ENCODE assay signal across 12 cellular contexts in genomic region chr22:42685941-42686666, GRCh38. TPM values are rescaled to one million over a fixed set of nuclear protein-coding genes. Genes with fewer than 3 reads are reported as not detected.
A peak's percentile ranks its signal among the peaks of the same experiment; 100 is the strongest.
DNase-seq lines count a peak whose midpoint lies in the region; ATAC-seq and TF ChIP-seq lines count a peak whose summit lies in the region.
"Had no signal": no experiment of that assay in that cellular context is flagged by ENCODE, and none has a peak within 500 bp of the region (broad histone marks: within the 10 kb centered on the region; RNA-seq: fewer than 3 reads in every experiment).

No MANE protein-coding gene starts in this region.

- H4K8ac ChIP-seq in trophoblast cell (ENCODE audit: low read depth, low read length): no peak overlapping the region

- H3K27ac Mint-ChIP-seq in Caco-2 (ENCODE audit: unreplicated experiment): peak overlapping the region; percentile 53
- H3K27ac Mint-ChIP-seq in activated CD4-positive, alpha-beta T cell treated with anti-CD3 and anti-CD28 coated beads for 36 hours: no peak overlapping the region
- H3K27ac Mint-ChIP-seq: CD4-positive, alpha-beta T cell had no signal

- H3K4me3 ChIP-seq in Caco-2 (ENCODE audit: low read depth, low read length): no peak overlapping the region
- H3K4me3 ChIP-seq in MG63: no peak overlapping the region
- no peak overlapping the region for H3K4me3 ChIP-seq in fibroblast of villous mesenchyme (ENCODE audit: low read depth, low read length)
- no peak overlapping the region for H3K4me3 ChIP-seq in trophoblast cell (ENCODE audit: low read depth, low read length)

- H3K4me2 ChIP-seq in trophoblast cell (ENCODE audit: low read length): no peak overlapping the region

- H2BK5ac ChIP-seq in trophoblast cell (ENCODE audit: low read depth, low read length, poor library complexity): no peak overlapping the region

- H3K23ac ChIP-seq in trophoblast cell (ENCODE audit: low read length): no peak overlapping the region

- no peak overlapping the region for H2AK5ac ChIP-seq in trophoblast cell (ENCODE audit: low read length)

- H2AFZ ChIP-seq in trophoblast cell (ENCODE audit: insufficient read depth, low read length, poor library complexity): no peak overlapping the region

- peaks cover 4% of the 10 kb centered on the region for H3K36me3 Mint-ChIP-seq in Caco-2 (ENCODE audit: insufficient read depth, unreplicated experiment)
- no peaks in the 10 kb centered on the region for H3K36me3 Mint-ChIP-seq in activated CD4-positive, alpha-beta T cell treated with anti-CD3 and anti-CD28 coated beads for 36 hours (ENCODE audit: low read depth)

- no peak overlapping the region for H3K14ac ChIP-seq in trophoblast cell (ENCODE audit: low read length)

- H3K79me2 ChIP-seq in trophoblast cell (ENCODE audit: control insufficient read depth, insufficient read depth, low read length, poor library complexity): peaks cover 1% of the 10 kb centered on the region

- no peak overlapping the region for H3K27ac ChIP-seq in trophoblast cell (ENCODE audit: low read depth, low read length)

- DNase-seq in Caco-2: no peak
- peak; percentile 86 for DNase-seq in MG63
- peak; percentile 59 for DNase-seq in fibroblast of villous mesenchyme (ENCODE audit: low read depth)
- DNase-seq in trophoblast cell: no peak
- DNase-seq in AG20443 (ENCODE audit: low spot score): no peak
- no peak for DNase-seq in activated CD4-positive, alpha-beta T cell treated with anti-CD3 and anti-CD28 coated beads for 36 hours
- DNase-seq in pons (ENCODE audit: low spot score): no peak
- no peak for DNase-seq in AML-193 (lab: John Stamatoyannopoulos, UW)
- DNase-seq: activated CD8-positive, alpha-beta memory T cell treated with anti-CD3 and anti-CD28 coated beads, Interleukin-2, amount 50 U/mL, for 48 hours; CD4-positive, alpha-beta T cell; NCI-H1048 had no signal

- H3K9me3 ChIP-seq in Caco-2 (no peaks in the 10 kb centered on the region), MG63 (no peaks in the 10 kb centered on the region), trophoblast cell (ENCODE audit: insufficient read depth, low read depth, low read length) (no peaks in the 10 kb centered on the region)

- H3K79me1 ChIP-seq in trophoblast cell (ENCODE audit: low read length): peaks cover 13% of the 10 kb centered on the region

- no peaks in the 10 kb centered on the region for H3K9me3 Mint-ChIP-seq in Caco-2 (ENCODE audit: unreplicated experiment)
- H3K9me3 Mint-ChIP-seq in activated CD4-positive, alpha-beta T cell treated with anti-CD3 and anti-CD28 coated beads for 36 hours (ENCODE audit: low read depth): no peaks in the 10 kb centered on the region
- H3K9me3 Mint-ChIP-seq: CD4-positive, alpha-beta T cell; neural crest cell had no signal

- no peaks in the 10 kb centered on the region for H3K36me3 ChIP-seq in Caco-2 (ENCODE audit: control insufficient read depth, insufficient read depth, low read length)
- peaks cover 11% of the 10 kb centered on the region for H3K36me3 ChIP-seq in MG63
- H3K36me3 ChIP-seq in trophoblast cell (ENCODE audit: control insufficient read depth in 1 of 2, insufficient read depth in 2 of 2, low read length in 2 of 2): no peaks in the 10 kb centered on the region

- H4K12ac ChIP-seq in trophoblast cell (ENCODE audit: low read depth, low read length): no peak overlapping the region

- H3K4me1 ChIP-seq in Caco-2 (peaks cover 58% of the 10 kb centered on the region), trophoblast cell (ENCODE audit: control insufficient read depth in 1 of 2, insufficient read depth in 2 of 2, low read length in 2 of 2) (peaks cover 12 to 16% of the 10 kb centered on the region in 2 experiments)

- H2BK120ac ChIP-seq in trophoblast cell (ENCODE audit: insufficient read depth, low read length, poor library complexity): no peak overlapping the region

- H3K4ac ChIP-seq in trophoblast cell (ENCODE audit: low read depth, low read length): no peak overlapping the region

- H3K27me3 ChIP-seq in Caco-2 (replicated peaks; ENCODE audit: control insufficient read depth, insufficient read depth, low read length) (no peaks in the 10 kb centered on the region), MG63 (no peaks in the 10 kb centered on the region), trophoblast cell (ENCODE audit: insufficient read depth, low read length) (no peaks in the 10 kb centered on the region)

- CTCF ChIA-PET in Caco-2 (lab: Charles Lee): no interaction called here
- CTCF ChIA-PET in activated CD4-positive, alpha-beta T cell treated with anti-CD3 and anti-CD28 coated beads for 36 hours (lab: Charles Lee): interaction anchor here (0.6 to 1.2 kb wide), 2 partner anchors 11 to 20 kb away, joined by 3 to 6 read pairs; no protein-coding TSS in a partner anchor

- no peak overlapping the region for H3K4me3 Mint-ChIP-seq in Caco-2 (ENCODE audit: unreplicated experiment)
- H3K4me3 Mint-ChIP-seq in activated CD4-positive, alpha-beta T cell treated with anti-CD3 and anti-CD28 coated beads for 36 hours: no peak overlapping the region
- H3K4me3 Mint-ChIP-seq: CD4-positive, alpha-beta T cell; neural crest cell had no signal

- H3K9ac ChIP-seq in trophoblast cell (ENCODE audit: low read length): no peak overlapping the region

- peaks cover 33% of the 10 kb centered on the region for H3K4me1 Mint-ChIP-seq in Caco-2 (ENCODE audit: low read depth, unreplicated experiment)
- no peaks in the 10 kb centered on the region for H3K4me1 Mint-ChIP-seq in activated CD4-positive, alpha-beta T cell treated with anti-CD3 and anti-CD28 coated beads for 36 hours

- H3K27me3 Mint-ChIP-seq in Caco-2 (ENCODE audit: insufficient read depth, unreplicated experiment): no peaks in the 10 kb centered on the region
- H3K27me3 Mint-ChIP-seq in activated CD4-positive, alpha-beta T cell treated with anti-CD3 and anti-CD28 coated beads for 36 hours: no peaks in the 10 kb centered on the region

- BruUV-seq in Caco-2 (replicated peaks; lab: Mats Ljungman, UMichigan): no TSS peak

- peak overlapping the region; percentile 56 for H2BK12ac ChIP-seq in trophoblast cell (ENCODE audit: low read length)

- intact Hi-C loops in Caco-2 (cut with micrococcal nuclease; ENCODE audit: unreplicated experiment): loop anchor here (10.0 kb wide), 2 partner anchors 61 to 89 kb away; no protein-coding TSS in a partner anchor
- intact Hi-C loops in activated CD4-positive, alpha-beta T cell treated with anti-CD3 and anti-CD28 coated beads for 36 hours (cut with DNase I, micrococcal nuclease): no loop called here

- POLR2A ChIA-PET in Caco-2 (lab: Charles Lee): interaction anchor here (0.9 kb wide), 1 partner anchor 11 kb away, joined by 4 read pairs; no protein-coding TSS in a partner anchor
- POLR2A ChIA-PET in activated CD4-positive, alpha-beta T cell treated with anti-CD3 and anti-CD28 coated beads for 36 hours (lab: Charles Lee): no interaction called here

- no peak overlapping the region for H3K18ac ChIP-seq in trophoblast cell (ENCODE audit: low read length)

- no peak for ATAC-seq in activated CD4-positive, alpha-beta T cell treated with anti-CD3 and anti-CD28 coated beads for 36 hours

- H4K91ac ChIP-seq in trophoblast cell (ENCODE audit: low read depth, low read length): no peak overlapping the region

- no peak for TF ChIP-seq CTCF in Caco-2 (IDR thresholded peaks at IDR 0.05; ENCODE audit: insufficient read depth in 1 of 2, low read depth in 1 of 2, low read length in 1 of 2, severe bottlenecking in 1 of 2, unreplicated experiment in 1 of 2)
- peak; percentile 3 for TF ChIP-seq CTCF in fibroblast of villous mesenchyme (IDR thresholded peaks at IDR 0.05; ENCODE audit: insufficient read depth, low read depth, low read length)

- no CpG with 5 or more reads among the region's 5 CpGs for WGBS in trophoblast cell (ENCODE audit: extremely low coverage, insufficient coverage, insufficient read length)

RNA-seq across cellular contexts. Expression of gene A4GALT, which starts 34.6 kb away (rescaled TPM):
- total RNA-seq in Caco-2 (2022): 12.7 and 16.2 TPM in 2 replicates
- total RNA-seq in MG63 (2014; rRNA removed; shearing (Covaris generic); ENCODE audit: low replicate concordance): 9.1 and 17.9 TPM in 2 replicates
- 9.0 and 11.2 TPM in 2 replicates for total RNA-seq in fibroblast of villous mesenchyme
- polyA plus RNA-seq in trophoblast cell (2013): 7.6 and 8.4 TPM in 2 replicates
- not detected for total RNA-seq in activated CD4-positive, alpha-beta T cell treated with anti-CD3 and anti-CD28 coated beads for 36 hours
- total RNA-seq: CD4-positive, alpha-beta T cell had no signal

RNA-seq across cellular contexts. Expression of gene CYB5R3, which starts 36.9 kb away (rescaled TPM):
- total RNA-seq in Caco-2 (2022) (120 and 130 TPM in 2 replicates), fibroblast of villous mesenchyme (57.9 and 67.0 TPM in 2 replicates)
- 48.3 and 76.3 TPM in 2 replicates for total RNA-seq in MG63 (2014; rRNA removed; shearing (Covaris generic); ENCODE audit: low replicate concordance)
- 155 and 156 TPM in 2 replicates for polyA plus RNA-seq in trophoblast cell (2013)
- 100 to 1,000 TPM in 1 of 2 experiments, 10 to 100 TPM in 1; 79.5 to 101 TPM for total RNA-seq in activated CD4-positive, alpha-beta T cell treated with anti-CD3 and anti-CD28 coated beads for 36 hours

RNA-seq across cellular contexts. Expression of gene ATP5MGL, which starts 45.7 kb away (rescaled TPM):
- total RNA-seq in Caco-2 (2022) (0.79 and 0.97 TPM in 2 replicates), fibroblast of villous mesenchyme (0.43 and 0.64 TPM in 2 replicates)
- total RNA-seq in MG63 (2014; rRNA removed; shearing (Covaris generic); ENCODE audit: low replicate concordance): not detected in 2 replicates
- polyA plus RNA-seq in trophoblast cell (2013): not detected in 2 replicates
- under 1 TPM; 0.54 to 0.69 TPM for total RNA-seq in activated CD4-positive, alpha-beta T cell treated with anti-CD3 and anti-CD28 coated beads for 36 hours

Comparison
In these comparisons a context has a peak if more than half of its experiments do, and no peak if none do; other contexts are left out.
1. DNase-seq: peak in MG63 (single experiment) and fibroblast of villous mesenchyme (single experiment); none in Caco-2 (0 of 2), trophoblast cell (0 of 2), AG20443 (single experiment), activated CD4-positive, alpha-beta T cell treated with anti-CD3 and anti-CD28 coated beads for 36 hours (single experiment), pons (single experiment) and AML-193 (0 of 2).